In genomic region chr6:26327450-26328264, GRCh38 we compare ENCODE assay signal across 7 cellular contexts. TPM values are rescaled to one million over a fixed set of nuclear protein-coding genes. Genes with fewer than 3 reads are reported as not detected.
DNase-seq lines count a peak whose midpoint lies in the region; ATAC-seq and TF ChIP-seq lines count a peak whose summit lies in the region.

No MANE protein-coding gene starts in this region.

- no peak overlapping the region for H2BK5ac ChIP-seq in neuronal stem cell (ENCODE audit: low read length)

- H3K4me1 ChIP-seq in neuronal stem cell (ENCODE audit: control insufficient read depth in 2 of 2, insufficient read depth in 1 of 2, low read depth in 1 of 2, low read length in 2 of 2) (peaks cover 3 to 8% of the 10 kb centered on the region in 2 donors), adrenal gland (replicated peaks in 1 of 2) (no peaks in the 10 kb centered on the region)

- H3K23ac ChIP-seq in neuronal stem cell (ENCODE audit: low read depth, low read length, poor library complexity) = no peak overlapping the region

- H3K4me1 Mint-ChIP-seq in WTC11 = peaks cover 15% of the 10 kb centered on the region

- intact Hi-C loops in adrenal gland (cut with DNase I) = no loop called here

- no peak for TF ChIP-seq CTCF in WTC11 (IDR thresholded peaks at IDR 0.05)
- TF ChIP-seq CTCF in adrenal gland (IDR thresholded peaks at IDR 0.05) = no peak

- H3K4me2 ChIP-seq in neuronal stem cell (ENCODE audit: insufficient read depth, low read length, poor library complexity, severe bottlenecking) = no peak overlapping the region

- H3K9me3 ChIP-seq in neuronal stem cell (replicated peaks in 1 of 2; ENCODE audit: control insufficient read depth in 2 of 2, insufficient read depth in 1 of 2, low read depth in 1 of 2, low read length in 2 of 2) = no peaks in the 10 kb centered on the region
- H3K9me3 ChIP-seq in adrenal gland (replicated peaks in 1 of 3) = no peaks in the 10 kb centered on the region

- no peak for TF ChIP-seq POLR2A in adrenal gland (IDR thresholded peaks at IDR 0.05)

- H3K27ac ChIP-seq in neuronal stem cell (replicated peaks; ENCODE audit: low read length) (no peak overlapping the region), adrenal gland (no peak overlapping the region)

- no peaks in the 10 kb centered on the region for H3K79me1 ChIP-seq in neuronal stem cell (ENCODE audit: low read depth, low read length)

- peaks cover 11% of the 10 kb centered on the region for H3K27me3 Mint-ChIP-seq in WTC11 (ENCODE audit: low read depth)

- no peak overlapping the region for H3K18ac ChIP-seq in neuronal stem cell (ENCODE audit: low read length)

- H3K36me3 Mint-ChIP-seq in WTC11 = no peaks in the 10 kb centered on the region

- H3K4me3 ChIP-seq in neuronal stem cell (ENCODE audit: low read length in 2 of 2) = peak overlapping the region; percentile 42 to 76
- no peak overlapping the region for H3K4me3 ChIP-seq in adrenal gland

- peak overlapping the region; percentile 90 for H3K4me3 Mint-ChIP-seq in WTC11

- H4K8ac ChIP-seq in neuronal stem cell (ENCODE audit: low read depth, low read length) = no peak overlapping the region

- peaks cover 0 to 31% (median 14%) of the 10 kb centered on the region in 3 experiments for H3K27me3 ChIP-seq in neuronal stem cell (ENCODE audit: control insufficient read depth in 3 of 3, insufficient read depth in 3 of 3, low read depth in 1 of 3, low read length in 3 of 3)
- H3K27me3 ChIP-seq in adrenal gland = peaks cover 49% of the 10 kb centered on the region

- DNase-seq in NCI-H2029 treated with DMSO at 0.1 percent for 48 hours (lab: John Stamatoyannopoulos, UW) (peak; percentile 44), WTC11 (ENCODE audit: low spot score) (peak; percentile 88), ecto neural progenitor cell (ENCODE audit: low spot score) (peak; percentile 81), neuronal stem cell (ENCODE audit: low spot score) (no peak), cortex of kidney (lab: John Stamatoyannopoulos, UW) (no peak), adrenal gland (no peak)

- no peak overlapping the region for H2AFZ ChIP-seq in neuronal stem cell (ENCODE audit: low read length)

- no peak overlapping the region for H2AK5ac ChIP-seq in neuronal stem cell (ENCODE audit: low read depth, low read length)

- no peak overlapping the region for H3K4ac ChIP-seq in neuronal stem cell (ENCODE audit: low read length)

- H2BK12ac ChIP-seq in neuronal stem cell (ENCODE audit: low read length) = no peak overlapping the region

- H4K91ac ChIP-seq in neuronal stem cell (ENCODE audit: low read depth, low read length, poor library complexity) = no peak overlapping the region

- H3K14ac ChIP-seq in neuronal stem cell (ENCODE audit: low read length) = no peak overlapping the region

- POLR2A ChIA-PET in WTC11 (lab: Charles Lee) = interaction anchor here (0.6 kb wide), 1 partner anchor 203 kb away, joined by 3 read pairs; no protein-coding TSS in a partner anchor

- WGBS in neuronal stem cell (ENCODE audit: extremely low coverage in 2 of 2, insufficient read length in 2 of 2, insufficient replicate concordance in 1 of 2), 2 donors = no CpG with 5 or more reads among the region's 28 CpGs
- WGBS in adrenal gland, 4 donors = 8 to 11% (median 10%) methylated on average over 28 of the region's 28 CpGs

- peak; percentile 25 for ATAC-seq in GM21529 (IDR thresholded peaks at IDR 0.05; ENCODE audit: unreplicated experiment)
- peak; percentile 53 for ATAC-seq in WTC11

- peak overlapping the region; percentile 25; the same call in 1 of the 2 replicates for H3K27ac Mint-ChIP-seq in WTC11

- CTCF ChIA-PET in WTC11 (lab: Charles Lee) = interaction anchor here (1.4 to 1.6 kb wide), 2 partner anchors 14 to 268 kb away, joined by 6 to 7 read pairs; no protein-coding TSS in a partner anchor

- no peaks in the 10 kb centered on the region for H3K9me3 Mint-ChIP-seq in WTC11

- no peak overlapping the region for H3K9ac ChIP-seq in neuronal stem cell (ENCODE audit: low read depth, low read length, poor library complexity)

- no peak overlapping the region for H2BK120ac ChIP-seq in neuronal stem cell (ENCODE audit: low read depth, low read length)

- no peaks in the 10 kb centered on the region for H3K36me3 ChIP-seq in neuronal stem cell (replicated peaks in 1 of 2; ENCODE audit: control insufficient read depth in 2 of 2, insufficient read depth in 2 of 2, low read length in 2 of 2)
- H3K36me3 ChIP-seq in adrenal gland (replicated peaks in 1 of 2) = no peaks in the 10 kb centered on the region

- no peak overlapping the region for H2BK15ac ChIP-seq in neuronal stem cell (ENCODE audit: low read length)

TF ChIP-seq in WTC11, 78 proteins besides CTCF, POLR2A, EP300 and RAD21:
- TF ChIP-seq RELA (CRISPR knock-in tag; IDR thresholded peaks at IDR 0.05; ENCODE audit: borderline replicate concordance) (no peak), GABPB1 (CRISPR knock-in tag; IDR thresholded peaks at IDR 0.05) (peak; percentile 48), PREB (CRISPR knock-in tag; IDR thresholded peaks at IDR 0.05; ENCODE audit: borderline replicate concordance) (no peak), HMGXB4 (CRISPR knock-in tag; IDR thresholded peaks at IDR 0.05) (peak; percentile 81), SOX15 (CRISPR knock-in tag; IDR thresholded peaks at IDR 0.05) (no peak)
- TF ChIP-seq, protein P1, sequence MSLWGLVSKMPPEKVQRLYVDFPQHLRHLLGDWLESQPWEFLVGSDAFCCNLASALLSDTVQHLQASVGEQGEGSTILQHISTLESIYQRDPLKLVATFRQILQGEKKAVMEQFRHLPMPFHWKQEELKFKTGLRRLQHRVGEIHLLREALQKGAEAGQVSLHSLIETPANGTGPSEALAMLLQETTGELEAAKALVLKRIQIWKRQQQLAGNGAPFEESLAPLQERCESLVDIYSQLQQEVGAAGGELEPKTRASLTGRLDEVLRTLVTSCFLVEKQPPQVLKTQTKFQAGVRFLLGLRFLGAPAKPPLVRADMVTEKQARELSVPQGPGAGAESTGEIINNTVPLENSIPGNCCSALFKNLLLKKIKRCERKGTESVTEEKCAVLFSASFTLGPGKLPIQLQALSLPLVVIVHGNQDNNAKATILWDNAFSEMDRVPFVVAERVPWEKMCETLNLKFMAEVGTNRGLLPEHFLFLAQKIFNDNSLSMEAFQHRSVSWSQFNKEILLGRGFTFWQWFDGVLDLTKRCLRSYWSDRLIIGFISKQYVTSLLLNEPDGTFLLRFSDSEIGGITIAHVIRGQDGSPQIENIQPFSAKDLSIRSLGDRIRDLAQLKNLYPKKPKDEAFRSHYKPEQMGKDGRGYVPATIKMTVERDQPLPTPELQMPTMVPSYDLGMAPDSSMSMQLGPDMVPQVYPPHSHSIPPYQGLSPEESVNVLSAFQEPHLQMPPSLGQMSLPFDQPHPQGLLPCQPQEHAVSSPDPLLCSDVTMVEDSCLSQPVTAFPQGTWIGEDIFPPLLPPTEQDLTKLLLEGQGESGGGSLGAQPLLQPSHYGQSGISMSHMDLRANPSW (CRISPR knock-in tag; conservative IDR thresholded peaks at IDR 0.05; ENCODE audit: low read depth) = no peak

RNA-seq across cellular contexts. Expression of gene BTN3A2, which starts 37.3 kb away (rescaled TPM):
- 3.4 to 7.4 TPM (median 7.0 TPM) in 3 replicates for total RNA-seq in WTC11 (2021)
- 6.5 TPM for polyA plus RNA-seq in neuronal stem cell (2013, experiment 1 of 2)
- 6.4 TPM for polyA plus RNA-seq in neuronal stem cell (2013, experiment 2 of 2)
- 10 to 100 TPM; 31.4 to 95.3 (median 54.1) TPM for total RNA-seq in adrenal gland
- polyA plus RNA-seq in adrenal gland = 10 to 100 TPM; 30.4 to 33.7 (median 31.4) TPM

RNA-seq across cellular contexts. Expression of gene BTN2A2, which starts 55.3 kb away (rescaled TPM):
- total RNA-seq in WTC11 (2021) (15.6 to 18.0 TPM (median 16.2 TPM) in 3 replicates), adrenal gland (10 to 100 TPM; 12.8 to 29.8 (median 20.2) TPM)
- 24.0 TPM for polyA plus RNA-seq in neuronal stem cell (2013, experiment 1 of 2)
- 24.9 TPM for polyA plus RNA-seq in neuronal stem cell (2013, experiment 2 of 2)
- polyA plus RNA-seq in adrenal gland = 10 to 100 TPM in 2 of 3 donors, 1 to 10 TPM in 1; 9.6 to 24.5 (median 11.1) TPM

Comparison
In these comparisons a context has a peak if more than half of its experiments do, and no peak if none do; other contexts are left out.
1. DNase-seq: peak in NCI-H2029 treated with DMSO at 0.1 percent for 48 hours (single experiment), WTC11 (single experiment) and ecto neural progenitor cell (single experiment); none in neuronal stem cell (single experiment), cortex of kidney (single experiment) and adrenal gland (0 of 7).
2. H3K4me3 ChIP-seq: peak in neuronal stem cell (2 of 2); none in adrenal gland (0 of 4).